ENCODE assay signal across 1 cellular context in genomic region chrX:43949669-43950068, GRCh38.
A peak's percentile ranks its signal among the peaks of the same experiment; 100 is the strongest.
TF ChIP-seq lines count a peak whose summit lies in the region.

No MANE protein-coding gene starts in this region.

TF ChIP-seq in K562, 482 proteins besides CTCF, POLR2A, EP300 and RAD21 (continued from another document):
- TF ChIP-seq MNT (conservative IDR thresholded peaks at IDR 0.05) (no peak), RCOR1 (IDR thresholded peaks at IDR 0.05; ENCODE audit: borderline replicate concordance in 1 of 2, low read depth in 2 of 2, low read length in 2 of 2) (peak in 1 of 2 experiments; percentile 36; a peak in 1 of 4 replicates)
